Comparison of ENCODE assay signal across 1 cellular context in the genomic region with DNA sequence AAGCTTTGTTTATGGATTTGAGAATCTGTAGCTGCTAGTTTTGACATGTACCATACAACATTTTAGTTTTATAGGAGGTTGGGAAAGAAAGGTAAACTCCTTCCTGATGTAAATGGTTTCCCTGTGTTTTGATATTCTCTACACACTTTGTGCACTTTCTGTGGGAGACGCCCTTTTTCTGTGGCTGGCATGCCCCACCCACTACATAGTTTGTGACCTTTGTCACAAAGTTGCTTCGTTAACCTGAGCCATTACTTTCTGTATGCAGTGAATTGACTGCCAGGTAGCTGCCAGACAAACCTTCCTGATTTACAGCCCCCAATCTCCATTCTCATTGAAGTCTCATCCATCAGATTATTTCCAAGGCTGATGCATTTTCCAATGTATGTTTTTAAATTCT.
TF ChIP-seq lines count a peak whose summit lies in the region.

No MANE protein-coding gene starts in this region.

TF ChIP-seq in HepG2, 621 proteins besides CTCF, POLR2A, EP300 and RAD21:
- TF ChIP-seq, protein P1, sequence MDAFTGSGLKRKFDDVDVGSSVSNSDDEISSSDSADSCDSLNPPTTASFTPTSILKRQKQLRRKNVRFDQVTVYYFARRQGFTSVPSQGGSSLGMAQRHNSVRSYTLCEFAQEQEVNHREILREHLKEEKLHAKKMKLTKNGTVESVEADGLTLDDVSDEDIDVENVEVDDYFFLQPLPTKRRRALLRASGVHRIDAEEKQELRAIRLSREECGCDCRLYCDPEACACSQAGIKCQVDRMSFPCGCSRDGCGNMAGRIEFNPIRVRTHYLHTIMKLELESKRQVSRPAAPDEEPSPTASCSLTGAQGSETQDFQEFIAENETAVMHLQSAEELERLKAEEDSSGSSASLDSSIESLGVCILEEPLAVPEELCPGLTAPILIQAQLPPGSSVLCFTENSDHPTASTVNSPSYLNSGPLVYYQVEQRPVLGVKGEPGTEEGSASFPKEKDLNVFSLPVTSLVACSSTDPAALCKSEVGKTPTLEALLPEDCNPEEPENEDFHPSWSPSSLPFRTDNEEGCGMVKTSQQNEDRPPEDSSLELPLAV (CRISPR knock-in tag; conservative IDR thresholded peaks at IDR 0.05; ENCODE audit: low read depth) = no peak
- TF ChIP-seq, protein P2, sequence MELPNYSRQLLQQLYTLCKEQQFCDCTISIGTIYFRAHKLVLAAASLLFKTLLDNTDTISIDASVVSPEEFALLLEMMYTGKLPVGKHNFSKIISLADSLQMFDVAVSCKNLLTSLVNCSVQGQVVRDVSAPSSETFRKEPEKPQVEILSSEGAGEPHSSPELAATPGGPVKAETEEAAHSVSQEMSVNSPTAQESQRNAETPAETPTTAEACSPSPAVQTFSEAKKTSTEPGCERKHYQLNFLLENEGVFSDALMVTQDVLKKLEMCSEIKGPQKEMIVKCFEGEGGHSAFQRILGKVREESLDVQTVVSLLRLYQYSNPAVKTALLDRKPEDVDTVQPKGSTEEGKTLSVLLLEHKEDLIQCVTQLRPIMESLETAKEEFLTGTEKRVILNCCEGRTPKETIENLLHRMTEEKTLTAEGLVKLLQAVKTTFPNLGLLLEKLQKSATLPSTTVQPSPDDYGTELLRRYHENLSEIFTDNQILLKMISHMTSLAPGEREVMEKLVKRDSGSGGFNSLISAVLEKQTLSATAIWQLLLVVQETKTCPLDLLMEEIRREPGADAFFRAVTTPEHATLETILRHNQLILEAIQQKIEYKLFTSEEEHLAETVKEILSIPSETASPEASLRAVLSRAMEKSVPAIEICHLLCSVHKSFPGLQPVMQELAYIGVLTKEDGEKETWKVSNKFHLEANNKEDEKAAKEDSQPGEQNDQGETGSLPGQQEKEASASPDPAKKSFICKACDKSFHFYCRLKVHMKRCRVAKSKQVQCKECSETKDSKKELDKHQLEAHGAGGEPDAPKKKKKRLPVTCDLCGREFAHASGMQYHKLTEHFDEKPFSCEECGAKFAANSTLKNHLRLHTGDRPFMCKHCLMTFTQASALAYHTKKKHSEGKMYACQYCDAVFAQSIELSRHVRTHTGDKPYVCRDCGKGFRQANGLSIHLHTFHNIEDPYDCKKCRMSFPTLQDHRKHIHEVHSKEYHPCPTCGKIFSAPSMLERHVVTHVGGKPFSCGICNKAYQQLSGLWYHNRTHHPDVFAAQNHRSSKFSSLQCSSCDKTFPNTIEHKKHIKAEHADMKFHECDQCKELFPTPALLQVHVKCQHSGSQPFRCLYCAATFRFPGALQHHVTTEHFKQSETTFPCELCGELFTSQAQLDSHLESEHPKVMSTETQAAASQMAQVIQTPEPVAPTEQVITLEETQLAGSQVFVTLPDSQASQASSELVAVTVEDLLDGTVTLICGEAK (IDR thresholded peaks at IDR 0.05) = no peak
- TF ChIP-seq, protein P2 (CRISPR knock-in tag; IDR thresholded peaks at IDR 0.05) = no peak
- no peak for TF ChIP-seq ZNF256 (CRISPR knock-in tag; conservative IDR thresholded peaks at IDR 0.05)
- TF ChIP-seq, protein P3, sequence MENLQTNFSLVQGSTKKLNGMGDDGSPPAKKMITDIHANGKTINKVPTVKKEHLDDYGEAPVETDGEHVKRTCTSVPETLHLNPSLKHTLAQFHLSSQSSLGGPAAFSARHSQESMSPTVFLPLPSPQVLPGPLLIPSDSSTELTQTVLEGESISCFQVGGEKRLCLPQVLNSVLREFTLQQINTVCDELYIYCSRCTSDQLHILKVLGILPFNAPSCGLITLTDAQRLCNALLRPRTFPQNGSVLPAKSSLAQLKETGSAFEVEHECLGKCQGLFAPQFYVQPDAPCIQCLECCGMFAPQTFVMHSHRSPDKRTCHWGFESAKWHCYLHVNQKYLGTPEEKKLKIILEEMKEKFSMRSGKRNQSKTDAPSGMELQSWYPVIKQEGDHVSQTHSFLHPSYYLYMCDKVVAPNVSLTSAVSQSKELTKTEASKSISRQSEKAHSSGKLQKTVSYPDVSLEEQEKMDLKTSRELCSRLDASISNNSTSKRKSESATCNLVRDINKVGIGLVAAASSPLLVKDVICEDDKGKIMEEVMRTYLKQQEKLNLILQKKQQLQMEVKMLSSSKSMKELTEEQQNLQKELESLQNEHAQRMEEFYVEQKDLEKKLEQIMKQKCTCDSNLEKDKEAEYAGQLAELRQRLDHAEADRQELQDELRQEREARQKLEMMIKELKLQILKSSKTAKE (CRISPR knock-in tag; IDR thresholded peaks at IDR 0.05; ENCODE audit: borderline replicate concordance) = no peak
